In genomic region chr20:36573103-36573797, GRCh38 we compare ENCODE assay signal across 1 cellular context.
TF ChIP-seq lines count a peak whose summit lies in the region.

Gene TGIF2 (plus strand): TSS chr20:36573597. CDS start chr20:36578775, 5,178 bp downstream.

TF ChIP-seq in HepG2, 621 proteins besides CTCF, POLR2A, EP300 and RAD21 (continued from another document and continues in another):
- TF ChIP-seq IKZF1 (IDR thresholded peaks at IDR 0.05) (no peak), TCF7L2 (IDR thresholded peaks at IDR 0.05; ENCODE audit: low read depth, low read length) (no peak), AHR (CRISPR knock-in tag; IDR thresholded peaks at IDR 0.05) (no peak; the same call in 1 of the 2 replicates), HOXA3 (CRISPR knock-in tag; IDR thresholded peaks at IDR 0.05) (peak; percentile 87), HMGXB3 (CRISPR knock-in tag; IDR thresholded peaks at IDR 0.05; ENCODE audit: borderline replicate concordance) (no peak), TFAP4 (IDR thresholded peaks at IDR 0.05; ENCODE audit: borderline replicate concordance, low read depth) (no peak; the same call in 1 of the 2 replicates), DDIT3 (CRISPR knock-in tag; IDR thresholded peaks at IDR 0.05) (no peak), ZNF296 (CRISPR knock-in tag; conservative IDR thresholded peaks at IDR 0.05) (peak; percentile 96), ZNF362 (CRISPR knock-in tag; IDR thresholded peaks at IDR 0.05; ENCODE audit: borderline replicate concordance) (no peak), ZNF513 (CRISPR knock-in tag; conservative IDR thresholded peaks at IDR 0.05) (no peak), ZBTB14 (CRISPR knock-in tag; IDR thresholded peaks at IDR 0.05) (peak; percentile 71; the same call in 1 of the 2 replicates), HINFP (CRISPR knock-in tag; IDR thresholded peaks at IDR 0.05; ENCODE audit: low read depth) (no peak), CHD4 (IDR thresholded peaks at IDR 0.05; ENCODE audit: borderline replicate concordance, low read length) (no peak), ZNF441 (CRISPR knock-in tag; IDR thresholded peaks at IDR 0.05; ENCODE audit: borderline replicate concordance) (peak; percentile 80; the same call in 1 of the 2 replicates), ZNF260 (CRISPR knock-in tag; IDR thresholded peaks at IDR 0.05; ENCODE audit: borderline replicate concordance, low read depth) (no peak), ZNF407 (CRISPR knock-in tag; IDR thresholded peaks at IDR 0.05; ENCODE audit: not compliant biosample characterization) (peak; percentile 97), ZNF766 (CRISPR knock-in tag; IDR thresholded peaks at IDR 0.05; ENCODE audit: borderline replicate concordance) (no peak), NR3C1 (CRISPR knock-in tag; IDR thresholded peaks at IDR 0.05) (no peak; the same call in 1 of the 2 replicates), MEIS2 (CRISPR knock-in tag; IDR thresholded peaks at IDR 0.05) (peak; percentile 53; the same call in 1 of the 2 replicates), KDM5A (IDR thresholded peaks at IDR 0.05; ENCODE audit: borderline replicate concordance, low read length) (no peak; the same call in 1 of the 2 replicates), PPARG (CRISPR knock-in tag; conservative IDR thresholded peaks at IDR 0.05) (peak; percentile 25; the same call in 1 of the 2 replicates), JUN (CRISPR knock-in tag; IDR thresholded peaks at IDR 0.05) (no peak), SNAPC5 (CRISPR knock-in tag; IDR thresholded peaks at IDR 0.05; ENCODE audit: borderline replicate concordance) (no peak), GTF3A (CRISPR knock-in tag; conservative IDR thresholded peaks at IDR 0.05) (0 out of 2 replicates have a peak, but pooled peaks have one; percentile 34), NFYC (CRISPR knock-in tag; IDR thresholded peaks at IDR 0.05) (no peak; the same call in 1 of the 2 replicates)
